Comparison of ENCODE assay signal across 24 cellular contexts in the genomic region with DNA sequence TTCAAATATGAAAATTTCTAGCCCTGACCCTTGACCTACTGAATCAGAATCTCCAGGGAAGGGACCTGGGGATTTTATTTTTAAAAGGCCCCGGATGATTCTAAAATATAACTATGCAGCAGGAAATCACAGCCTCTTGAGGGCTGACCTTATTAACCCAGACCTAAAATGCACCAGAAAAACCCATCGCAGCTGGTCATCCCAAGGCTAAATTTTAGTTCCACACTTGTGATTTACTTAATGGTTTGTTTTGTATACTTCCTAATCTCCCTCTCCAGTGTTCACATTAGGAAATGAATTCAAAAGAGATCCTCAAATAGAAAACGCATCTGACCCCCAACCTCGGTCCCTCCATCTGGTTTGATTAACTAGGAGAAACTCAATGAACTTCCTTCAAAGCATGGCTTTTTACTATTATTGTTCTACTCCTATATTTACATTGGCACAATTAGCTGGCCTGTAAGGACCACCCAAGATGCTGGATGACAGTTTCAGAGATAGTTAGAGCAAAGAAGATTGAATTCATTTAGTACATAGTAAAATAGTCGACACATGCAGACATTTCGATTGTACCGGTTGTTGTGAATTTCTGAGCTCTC.
"Had no signal": no experiment of that assay in that cellular context is flagged by ENCODE, and none has a peak within 500 bp of the region (broad histone marks: within the 10 kb centered on the region; RNA-seq: fewer than 3 reads in every experiment).

No MANE protein-coding gene starts in this region.

- H3K4me1 ChIP-seq: adrenal gland, body of pancreas, Peyer's patch had no signal

- H3K27ac ChIP-seq: body of pancreas, Peyer's patch, RWPE1 had no signal

- DNase-seq: activated CD4-positive, alpha-beta T cell treated with anti-CD3 and anti-CD28 coated beads for 4 hours; activated CD8-positive, alpha-beta memory T cell treated with anti-CD3 and anti-CD28 coated beads, Interleukin-2, amount 50 U/mL, for 48 hours; activated CD8-positive, alpha-beta T cell treated with anti-CD3 and anti-CD28 coated beads, Interleukin-2, amount 10 ng/mL, durations not matched to agents 7 days and 5 days; activated naive CD4-positive, alpha-beta T cell treated with anti-CD3 and anti-CD28 coated beads, Interleukin-2, amount 50 U/mL, for 16 hours; activated naive CD8-positive, alpha-beta T cell treated with anti-CD3 and anti-CD28 coated beads, Interleukin-2, amount 10 ng/mL, durations not matched to agents 7 days and 5 days; activated T-cell treated with anti-CD3 and anti-CD28 coated beads, Interleukin-2, amount 50 U/mL, for 1 hour; adrenal gland; aorta; body of pancreas; central memory CD4-positive, alpha-beta T cell; Kasumi-1; KBM-7; NCI-H1105 treated with DMSO at 0.1 percent for 48 hours; NCI-H1436 treated with DMSO at 0.1 percent for 48 hours; NCI-H187; NCI-H2081; NCI-H446; NCI-H524; NK-92 treated with Interleukin-12 subunit alpha and Interleukin-12 subunit beta, amount 100 ng/mL, for 24 hours; Peyer's patch; Right ventricle myocardium superior had no signal

- H3K27me3 ChIP-seq: adrenal gland, body of pancreas, Peyer's patch had no signal

- H3K9me3 ChIP-seq: adrenal gland, body of pancreas, Peyer's patch had no signal

- H3K27me3 Mint-ChIP-seq: activated naive CD8-positive, alpha-beta T cell treated with anti-CD3 and anti-CD28 coated beads, Interleukin-2, amount 10 ng/mL, durations not matched to agents 7 days and 5 days had no signal

- H3K36me3 ChIP-seq: adrenal gland, Peyer's patch had no signal

- FAIRE-seq: bronchial epithelial cell had no signal

- H3K27ac Mint-ChIP-seq: activated CD8-positive, alpha-beta T cell treated with anti-CD3 and anti-CD28 coated beads, Interleukin-2, amount 10 ng/mL, durations not matched to agents 7 days and 5 days; activated naive CD8-positive, alpha-beta T cell treated with anti-CD3 and anti-CD28 coated beads, Interleukin-2, amount 10 ng/mL, durations not matched to agents 7 days and 5 days; T-helper 1 cell treated with Interleukin-12 subunit alpha and Interleukin-12 subunit beta and Interleukin-4 antibody, amounts not matched to agents 30 μg/mL and 1 μg/mL, for 36 hours had no signal

- H3K9me3 Mint-ChIP-seq: activated naive CD8-positive, alpha-beta T cell treated with anti-CD3 and anti-CD28 coated beads, Interleukin-2, amount 10 ng/mL, durations not matched to agents 7 days and 5 days; T-helper 1 cell treated with Interleukin-12 subunit alpha and Interleukin-12 subunit beta and Interleukin-4 antibody, amounts not matched to agents 30 μg/mL and 1 μg/mL, for 36 hours had no signal

- H3K4me3 Mint-ChIP-seq: activated CD8-positive, alpha-beta T cell treated with anti-CD3 and anti-CD28 coated beads, Interleukin-2, amount 10 ng/mL, durations not matched to agents 7 days and 5 days; activated naive CD8-positive, alpha-beta T cell treated with anti-CD3 and anti-CD28 coated beads, Interleukin-2, amount 10 ng/mL, durations not matched to agents 7 days and 5 days; T-helper 1 cell treated with Interleukin-12 subunit alpha and Interleukin-12 subunit beta and Interleukin-4 antibody, amounts not matched to agents 30 μg/mL and 1 μg/mL, for 36 hours had no signal

- H3K36me3 Mint-ChIP-seq: activated naive CD8-positive, alpha-beta T cell treated with anti-CD3 and anti-CD28 coated beads, Interleukin-2, amount 10 ng/mL, durations not matched to agents 7 days and 5 days had no signal

- H3K4me3 ChIP-seq: adrenal gland, body of pancreas, Peyer's patch had no signal
